8 cellular contexts compared by ENCODE assay signal in genomic region chr14:58639842-58640484, GRCh38. TPM values are rescaled to one million over a fixed set of nuclear protein-coding genes. Genes with fewer than 3 reads are reported as not detected.
DNase-seq lines count a peak whose midpoint lies in the region; ATAC-seq, FAIRE-seq and TF ChIP-seq lines count a peak whose summit lies in the region.

No MANE protein-coding gene starts in this region.

- peak overlapping the region in 1 of 2 donors; percentile 96 for H3K27ac ChIP-seq in coronary artery
- no peak overlapping the region for H3K27ac ChIP-seq in HepG2 (ENCODE audit: extremely low read length, insufficient read depth, low read length)
- peak overlapping the region in 1 of 2 donors; percentile 31 for H3K27ac ChIP-seq in testis

- H3K4me3 ChIP-seq in coronary artery (peak overlapping the region; percentile 95), HepG2 (replicated peaks in 1 of 3; ENCODE audit: insufficient read depth in 1 of 3, low read depth in 2 of 3, low read length in 3 of 3) (no peak overlapping the region), testis (peak overlapping the region; percentile 70 to 75)

- no peak overlapping the region for H3K9ac ChIP-seq in HepG2 (ENCODE audit: insufficient read depth, low read depth, low read length)

- ATAC-seq in HepG2 (peak; percentile 31; the same call in 1 of the 3 replicates), HG03196 (IDR thresholded peaks at IDR 0.05; ENCODE audit: unreplicated experiment) (no peak), HG03159 (IDR thresholded peaks at IDR 0.05; ENCODE audit: unreplicated experiment) (no peak)

- H3K9me3 ChIP-seq in HepG2 (ENCODE audit: low read length) (no peaks in the 10 kb centered on the region), testis (no peaks in the 10 kb centered on the region)

- in situ Hi-C loops in HepG2 (cut with HindIII; ENCODE audit: extremely low pct_ligation_motif_present, low pct_unique_long_range_greater_than_20kb) = no loop called here

- peak; percentile 39 for TF ChIP-seq CTCF in coronary artery (IDR thresholded peaks at IDR 0.05)
- TF ChIP-seq CTCF in HepG2 (CRISPR knock-in tag; IDR thresholded peaks at IDR 0.05) = peak; percentile 58
- TF ChIP-seq CTCF in testis (IDR thresholded peaks at IDR 0.05) = peak; percentile 26 to 51 (median 32)

- DNase-seq in DMS153 treated with DMSO at 0.1 percent for 48 hours (lab: John Stamatoyannopoulos, UW; ENCODE audit: unreplicated experiment) (peak; percentile 73), HTR-8/SVneo (ENCODE audit: insufficient read length, low spot score) (peak; percentile 94), NCI-H82 treated with DMSO at 0.1 percent for 48 hours (lab: John Stamatoyannopoulos, UW; ENCODE audit: unreplicated experiment) (peak; percentile 75), coronary artery (ENCODE audit: low spot score) (no peak), HepG2 (ENCODE audit: low spot score) (peak; percentile 15), testis (peak; percentile 64)

- H3K4me1 ChIP-seq in HepG2 (ENCODE audit: insufficient read depth, low read length) (peaks cover 9% of the 10 kb centered on the region), testis (peaks cover 16% of the 10 kb centered on the region)

- H2AFZ ChIP-seq in HepG2 (ENCODE audit: low read length) = no peak overlapping the region

- 2% methylated on average over 5 of the region's 5 CpGs for WGBS in HepG2 (ENCODE audit: low lambda C conversion rate)
- 10 to 16% methylated on average over 5 of the region's 5 CpGs for WGBS in testis, 2 donors

- TF ChIP-seq RAD21 in HepG2 (CRISPR knock-in tag; IDR thresholded peaks at IDR 0.05) = no peak; the same call in 1 of the 2 replicates

- H3K79me2 ChIP-seq in HepG2 (ENCODE audit: insufficient read depth, low read length) = no peaks in the 10 kb centered on the region

- no peak overlapping the region for H3K4me2 ChIP-seq in HepG2 (ENCODE audit: low read depth, low read length)

- H3K36me3 ChIP-seq in HepG2 (replicated peaks in 1 of 2; ENCODE audit: control insufficient read depth in 1 of 2, insufficient read depth in 2 of 2, low read length in 2 of 2) (no peaks in the 10 kb centered on the region), testis (ENCODE audit: low read depth, missing control alignments) (no peaks in the 10 kb centered on the region)

- CTCF ChIA-PET in HepG2 (lab: Yijun Ruan, JAX; ENCODE audit: low intra/inter-chr PET ratio, low total read pairs) = interaction anchor here (1.3 kb wide), 1 partner anchor 380 kb away, joined by 4 read pairs; no protein-coding TSS in a partner anchor

- POLR2A ChIA-PET in HepG2 (lab: Yijun Ruan, JAX) = no interaction called here

- peak; percentile 96 for FAIRE-seq in HTR-8/SVneo (lab: Jason Lieb, UNC)
- FAIRE-seq in HepG2 (lab: Jason Lieb, UNC) = peak; percentile 71

- intact Hi-C loops in HepG2 (cut with micrococcal nuclease; ENCODE audit: unreplicated experiment) = loop anchor here (1.0 to 5.0 kb wide), 2 partner anchors 138 to 379 kb away; no protein-coding TSS in a partner anchor
- intact Hi-C loops in testis (cut with DNase I; ENCODE audit: low total_unique reads) = no loop called here

- H3K27me3 ChIP-seq in HepG2 (ENCODE audit: control insufficient read depth in 1 of 2, insufficient read depth in 2 of 2, low read length in 2 of 2) (peaks cover 5 to 44% of the 10 kb centered on the region in 2 experiments), testis (no peaks in the 10 kb centered on the region)

- H4K20me1 ChIP-seq in HepG2 (ENCODE audit: insufficient read depth, low read length) = no peaks in the 10 kb centered on the region

- TF ChIP-seq POLR2A in HepG2 (IDR thresholded peaks at IDR 0.05; ENCODE audit: insufficient read depth in 1 of 2, low read depth in 2 of 2, low read length in 2 of 2) (no peak), testis (IDR thresholded peaks at IDR 0.05) (no peak)

- BruUV-seq in HepG2 (replicated peaks; lab: Mats Ljungman, UMichigan) = no TSS peak

- no peak for TF ChIP-seq EP300 in HepG2 (IDR thresholded peaks at IDR 0.05; ENCODE audit: low read depth in 2 of 2, low read length in 2 of 2)
- TF ChIP-seq EP300 in HepG2 (CRISPR knock-in tag; IDR thresholded peaks at IDR 0.05; ENCODE audit: borderline replicate concordance) = no peak

TF ChIP-seq in HepG2, 621 proteins besides CTCF, POLR2A, EP300 and RAD21:
- TF ChIP-seq SMC3 (IDR thresholded peaks at IDR 0.05; ENCODE audit: low read length) (peak; percentile 27; the same call in 1 of the 2 replicates), ZNF724P (CRISPR knock-in tag; IDR thresholded peaks at IDR 0.05; ENCODE audit: borderline replicate concordance) (no peak), KLF11 (CRISPR knock-in tag; IDR thresholded peaks at IDR 0.05) (no peak), ZNF256 (CRISPR knock-in tag; conservative IDR thresholded peaks at IDR 0.05) (no peak), ONECUT2 (CRISPR knock-in tag; IDR thresholded peaks at IDR 0.05) (no peak), STAG1 (CRISPR knock-in tag; IDR thresholded peaks at IDR 0.05) (peak; percentile 75)

RNA-seq across cellular contexts. Expression of gene DACT1, which starts 2.2 kb away (rescaled TPM):
- not detected in 2 replicates for total RNA-seq in HepG2 (2016; rRNA removed; fragmentation: Illumina TruSeq; extraction: Trizol)
- not detected in 2 replicates for total RNA-seq in HepG2 (2016; cell fraction: cytosol; rRNA removed; fragmentation: Illumina TruSeq; extraction: Trizol; ENCODE audit: low read depth)
- total RNA-seq in HepG2 (2016; cell fraction: insoluble cytoplasmic fraction; rRNA removed; fragmentation: Illumina TruSeq; extraction: Trizol) = not detected in 2 replicates
- not detected in 2 replicates for total RNA-seq in HepG2 (2016; cell fraction: membrane; rRNA removed; fragmentation: Illumina TruSeq; extraction: Trizol)
- total RNA-seq in HepG2 (2016; cell fraction: nucleus; rRNA removed; fragmentation: Illumina TruSeq; extraction: Trizol) = not detected in 2 replicates
- 0.01 and 0.04 TPM in 2 replicates for polyA plus RNA-seq in HepG2 (2011; rRNA removed)
- polyA plus RNA-seq in HepG2 (2011; cell fraction: cytosol; rRNA removed) = 0.04 TPM in 1 of 2 replicates, not detected in the other
- polyA plus RNA-seq in HepG2 (2011; cell fraction: nucleus; rRNA removed) = 0.05 and 0.06 TPM in 2 replicates
- polyA plus RNA-seq in HepG2 (2012) = not detected in 2 replicates
- polyA plus RNA-seq in HepG2 (2016; cell fraction: cytosol; fragmentation: Illumina TruSeq; extraction: Trizol; ENCODE audit: low read depth) = not detected in 2 replicates
- not detected in 2 replicates for polyA plus RNA-seq in HepG2 (2016; cell fraction: insoluble cytoplasmic fraction; fragmentation: Illumina TruSeq; extraction: Trizol; ENCODE audit: low read depth)
- polyA plus RNA-seq in HepG2 (2016; cell fraction: membrane; fragmentation: Illumina TruSeq; extraction: Trizol; ENCODE audit: low read depth) = not detected in 2 replicates
- not detected in 2 replicates for polyA plus RNA-seq in HepG2 (2016; cell fraction: nucleus; fragmentation: Illumina TruSeq; extraction: Trizol; ENCODE audit: insufficient read depth, low read depth)
- polyA minus RNA-seq in HepG2 (2011; rRNA and poly(A)+ RNA removed; ENCODE audit: low replicate concordance) = 0.28 TPM in 1 of 2 replicates, not detected in the other
- polyA minus RNA-seq in HepG2 (2011; cell fraction: cytosol; rRNA and poly(A)+ RNA removed) = not detected in 2 replicates
- not detected in 2 replicates for polyA minus RNA-seq in HepG2 (2011; cell fraction: nucleus; rRNA and poly(A)+ RNA removed)
- 10 to 100 TPM; 24.0 to 25.0 TPM for total RNA-seq in testis
- 21.7 TPM for polyA plus RNA-seq in testis (ENCODE audit: insufficient read depth, low read depth, low replicate concordance)

Comparison
In these comparisons a context has a peak if more than half of its experiments do, and no peak if none do; other contexts are left out.
1. H3K4me3 ChIP-seq: peak in coronary artery (single experiment) and testis (2 of 2); none in HepG2 (0 of 3).
2. RNA of gene DACT1, which starts 2.2 kb away (total RNA-seq): 24.0 to 25.0 TPM in testis; not detected in HepG2; every median in the first group is over 10 times any median in the second.
3. Peak in every context shown above with its lines, with median percentiles within 50 percentile points of each other: CTCF ChIP-seq.